Comparison of ENCODE assay signal across 1 cellular context in the genomic region with DNA sequence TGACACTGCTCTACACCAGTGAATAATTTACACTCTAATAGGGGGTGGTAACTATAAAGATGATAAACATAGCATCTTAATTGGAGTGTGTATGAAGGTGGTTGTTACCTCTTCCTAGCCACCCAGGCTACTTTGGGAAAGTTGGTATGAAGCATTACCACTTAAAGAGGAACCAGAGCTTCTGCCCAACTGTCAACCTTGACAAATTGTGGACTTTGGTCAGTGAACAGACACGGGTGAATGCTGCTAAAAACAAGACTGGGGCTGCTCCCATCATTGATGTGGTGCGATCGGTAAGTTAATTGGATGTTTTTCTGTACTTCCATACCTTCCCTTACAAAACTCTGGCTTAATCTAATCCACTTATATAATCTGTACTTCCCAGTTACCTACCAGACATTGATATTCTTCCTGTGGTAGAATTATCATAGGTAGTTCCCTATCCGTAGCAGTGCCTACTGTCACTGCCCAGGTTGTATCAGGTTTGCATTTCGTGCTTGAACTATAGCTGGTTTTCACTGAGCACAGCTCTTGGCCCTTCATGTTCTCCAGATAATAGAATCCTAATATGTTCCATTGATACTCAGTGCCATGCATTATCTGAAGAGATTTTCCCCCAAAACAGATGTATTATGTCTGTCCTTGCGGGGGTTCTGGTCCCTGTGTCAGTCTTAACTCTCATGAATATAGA.
A peak's percentile ranks its signal among the peaks of the same experiment; 100 is the strongest.
TF ChIP-seq lines count a peak whose summit lies in the region.

No MANE protein-coding gene starts in this region.

TF ChIP-seq in K562, 482 proteins besides CTCF, POLR2A, EP300 and RAD21:
- TF ChIP-seq ILF3 (IDR thresholded peaks at IDR 0.05; ENCODE audit: borderline replicate concordance): 0 out of 2 replicates have a peak, but pooled peaks have one; percentile 43
- no peak for TF ChIP-seq NCOA1 (IDR thresholded peaks at IDR 0.05; ENCODE audit: low read depth)
- TF ChIP-seq IFI16 (CRISPR knock-in tag; IDR thresholded peaks at IDR 0.05): no peak
- TF ChIP-seq ZNF699 (CRISPR knock-in tag; IDR thresholded peaks at IDR 0.05; ENCODE audit: insufficient replicate concordance): no peak
- TF ChIP-seq PRDM10 (IDR thresholded peaks at IDR 0.05; ENCODE audit: partially characterized antibody): no peak
- no peak for TF ChIP-seq BDP1 (IDR thresholded peaks at IDR 0.05; ENCODE audit: insufficient read depth, insufficient read length)
- TF ChIP-seq HOXB6 (CRISPR knock-in tag; IDR thresholded peaks at IDR 0.05; ENCODE audit: borderline replicate concordance): no peak
- 0 out of 2 replicates have a peak, but pooled peaks have one; percentile 4 for TF ChIP-seq POLR2AphosphoS5 (IDR thresholded peaks at IDR 0.05; ENCODE audit: control insufficient read depth, insufficient read depth, low read depth, low read length)
- no peak for TF ChIP-seq MTA1 (IDR thresholded peaks at IDR 0.05; ENCODE audit: borderline replicate concordance)
- TF ChIP-seq MXI1 (IDR thresholded peaks at IDR 0.05; ENCODE audit: low read depth, low read length): 0 out of 2 replicates have a peak, but pooled peaks have one; percentile 16
- no peak for TF ChIP-seq POLR3G (IDR thresholded peaks at IDR 0.05; ENCODE audit: extremely low read depth, insufficient read length, insufficient replicate concordance)
- TF ChIP-seq ZFPM2 (CRISPR knock-in tag; IDR thresholded peaks at IDR 0.05): no peak
- peak; percentile 50 for TF ChIP-seq MEIS2 (IDR thresholded peaks at IDR 0.05; ENCODE audit: partially characterized antibody)
- peak; percentile 51; the same call in 1 of the 2 replicates for TF ChIP-seq RBFOX2 (IDR thresholded peaks at IDR 0.05; ENCODE audit: low read depth, low read length)
- TF ChIP-seq C11orf30 (IDR thresholded peaks at IDR 0.05; ENCODE audit: low read depth): no peak
